Comparison of ENCODE assay signal across 1 cellular context in the genomic region with DNA sequence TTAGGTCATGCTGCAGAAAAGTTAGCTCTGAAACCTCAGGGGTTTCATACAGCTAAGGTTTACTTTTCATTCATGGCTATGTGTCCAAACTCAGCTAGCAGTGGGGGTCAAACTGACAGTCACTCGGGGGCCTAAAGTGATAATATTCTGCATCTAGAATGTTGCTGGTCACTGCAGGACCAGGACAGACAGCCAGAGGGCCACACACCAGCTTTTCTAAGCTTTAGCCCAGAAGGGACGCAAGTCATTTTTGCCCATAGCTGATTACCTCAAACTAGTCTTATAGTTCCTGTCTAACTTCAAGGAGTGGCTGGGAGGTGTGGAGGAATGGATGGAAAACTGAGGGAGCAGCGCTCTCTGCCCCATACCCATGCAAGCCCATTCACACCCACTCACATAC.
TF ChIP-seq lines count a peak whose summit lies in the region.

No MANE protein-coding gene starts in this region.

TF ChIP-seq in IMR-90, 13 proteins besides CTCF, POLR2A, EP300 and RAD21 (continued from another document):
- TF ChIP-seq BHLHE40 (IDR thresholded peaks at IDR 0.05; ENCODE audit: low read depth, low read length) (no peak), MAFK (IDR thresholded peaks at IDR 0.05; ENCODE audit: low read depth, low read length) (no peak), NFE2L2 (IDR thresholded peaks at IDR 0.05; ENCODE audit: low read depth, low read length) (no peak), FOS (IDR thresholded peaks at IDR 0.05; ENCODE audit: low read depth, low read length) (no peak)
